Comparison of ENCODE assay signal across 8 cellular contexts in genomic region chrX:47482512-47483309, GRCh38. TPM values are rescaled to one million over a fixed set of nuclear protein-coding genes. Genes with fewer than 3 reads are reported as not detected.
DNase-seq lines count a peak whose midpoint lies in the region; ATAC-seq, FAIRE-seq and TF ChIP-seq lines count a peak whose summit lies in the region.

TSS of gene ZNF41 (minus strand) at chrX:47483222. CDS start at chrX:47467481, 15,741 bp downstream.

- 0 to 30% methylated on average over 60 to 77 of the region's 77 CpGs for WGBS in aorta, 2 donors

- ATAC-seq in HG02970 (IDR thresholded peaks at IDR 0.05; ENCODE audit: low FRiP score, unreplicated experiment) (peak; percentile 66), aorta (ENCODE audit: low FRiP score) (peak; percentile 91)

- no peak for TF ChIP-seq CTCF in ascending aorta (IDR thresholded peaks at IDR 0.05)

- FAIRE-seq in GM18507 (lab: Jason Lieb, UNC) = peak; percentile 98

- H3K4me3 ChIP-seq in ascending aorta = peak within 1 kb of the TSS; percentile 58 to 77
- peak within 1 kb of the TSS; percentile 58 to 98 for H3K4me3 ChIP-seq in aorta (ENCODE audit: low read length in 2 of 2)

- H3K27ac ChIP-seq in ascending aorta = peak within 1 kb of the TSS; percentile 93 to 94
- peak within 1 kb of the TSS; percentile 47 to 84 for H3K27ac ChIP-seq in aorta (ENCODE audit: low read depth in 1 of 2, low read length in 2 of 2)

- H3K9me3 ChIP-seq in ascending aorta (no peaks in the 10 kb centered on the region), aorta (ENCODE audit: control insufficient read depth, low read length) (no peaks in the 10 kb centered on the region)

- H3K27me3 ChIP-seq in ascending aorta (no peaks in the 10 kb centered on the region), aorta (ENCODE audit: control insufficient read depth in 1 of 2, insufficient read depth in 2 of 2, low read length in 1 of 2) (no peaks in the 10 kb centered on the region)

- intact Hi-C loops in T-helper 2 cell treated with Interferon-gamma antibody and Interleukin-4, amounts not matched to agents 100 ng/mL and 5 ng/mL, for 36 hours (cut with micrococcal nuclease) = loop anchor here (1.0 to 10.0 kb wide), 9 partner anchors 79 to 644 kb away; partner anchors contain the start of genes ARAF, ELK1, UBA1 and USP11
- intact Hi-C loops in ascending aorta (cut with DNase I) (loop anchor here (2.0 to 10.0 kb wide), 5 partner anchors 40 to 540 kb away; partner anchors contain the start of genes ELK1 and UBA1), aorta (cut with DNase I) (no loop called here)

- H3K36me3 ChIP-seq in ascending aorta = no peaks in the 10 kb centered on the region
- no peaks in the 10 kb centered on the region for H3K36me3 ChIP-seq in aorta (ENCODE audit: control insufficient read depth in 1 of 2, insufficient read depth in 2 of 2, low read length in 1 of 2)

- H3K4me1 ChIP-seq in ascending aorta (no peaks in the 10 kb centered on the region), aorta (ENCODE audit: control insufficient read depth in 1 of 2, insufficient read depth in 2 of 2, low read length in 2 of 2) (no peaks in the 10 kb centered on the region)

- DNase-seq in GM18507 (ENCODE audit: extremely low spot score, insufficient read length, low read depth) = peak; percentile 68
- peak; percentile 43 for DNase-seq in NCI-H187 treated with DMSO at 0.1 percent for 48 hours (lab: John Stamatoyannopoulos, UW)
- DNase-seq in ascending aorta (ENCODE audit: low spot score in 2 of 2) = peak; percentile 18 to 82
- DNase-seq in hepatic stellate cell (ENCODE audit: low spot score) = peak; percentile 71
- peak; percentile 70 for DNase-seq in renal cortical epithelial cell (ENCODE audit: low read depth)
- peak; percentile 83 to 89 for DNase-seq in aorta

RNA-seq across cellular contexts. Expression of gene ZNF41, which starts in this region (rescaled TPM):
- 11.0 and 11.3 TPM in 2 replicates for total RNA-seq in T-helper 2 cell treated with Interferon-gamma antibody and Interleukin-4, amounts not matched to agents 100 ng/mL and 5 ng/mL, for 36 hours
- 2.7 TPM for total RNA-seq in ascending aorta
- 7.3 and 11.2 TPM in 2 replicates for total RNA-seq in renal cortical epithelial cell
- total RNA-seq in aorta = 10 to 100 TPM in 1 of 2 donors, 1 to 10 TPM in 1; 8.8 to 12.6 TPM
- polyA plus RNA-seq in aorta = 1 to 10 TPM; 1.1 to 3.3 TPM

Comparison
In these comparisons a context has a peak if more than half of its experiments do, and no peak if none do; other contexts are left out.
1. Peak in every context shown above with its lines: DNase-seq, ATAC-seq, H3K4me3 ChIP-seq and H3K27ac ChIP-seq.
2. intact Hi-C loops: an anchor here in T-helper 2 cell treated with Interferon-gamma antibody and Interleukin-4, amounts not matched to agents 100 ng/mL and 5 ng/mL, for 36 hours (1.0 to 10.0 kb wide) and ascending aorta (2.0 to 10.0 kb wide); none called in aorta.